Comparison of ENCODE assay signal across 30 cellular contexts in genomic region chr5:90957906-90958305, GRCh38.
"Had no signal": no experiment of that assay in that cellular context is flagged by ENCODE, and none has a peak within 500 bp of the region (broad histone marks: within the 10 kb centered on the region; RNA-seq: fewer than 3 reads in every experiment).

No MANE protein-coding gene starts in this region.

- H3K36me3 Mint-ChIP-seq: activated CD4-positive, alpha-beta memory T cell treated with anti-CD3 and anti-CD28 coated beads for 36 hours; activated naive CD4-positive, alpha-beta T cell treated with anti-CD3 and anti-CD28 coated beads, Interleukin-2, amount 50 U/mL, for 72 hours; activated naive CD8-positive, alpha-beta T cell treated with anti-CD3 and anti-CD28 coated beads for 36 hours had no signal

- ATAC-seq: activated CD8-positive, alpha-beta T cell treated with anti-CD3 and anti-CD28 coated beads for 36 hours; activated naive CD4-positive, alpha-beta T cell treated with anti-CD3 and anti-CD28 coated beads, Interleukin-2, amount 50 U/mL, for 72 hours; body of pancreas had no signal

- H3K4me3 Mint-ChIP-seq: activated B cell treated with CpG ODN at 0.5 μM for 24 hours; activated CD4-positive, alpha-beta memory T cell treated with anti-CD3 and anti-CD28 coated beads for 36 hours; activated CD4-positive, alpha-beta T cell treated with anti-CD3 and anti-CD28 coated beads, Interleukin-2, amount 10 ng/mL, durations not matched to agents 24 days and 14 days; activated CD8-positive, alpha-beta T cell treated with anti-CD3 and anti-CD28 coated beads for 36 hours; activated naive CD4-positive, alpha-beta T cell treated with anti-CD3 and anti-CD28 coated beads for 36 hours; activated naive CD8-positive, alpha-beta T cell treated with anti-CD3 and anti-CD28 coated beads for 36 hours; activated T-cell treated with anti-CD3 and anti-CD28 coated beads, Interleukin-2, amount 50 U/mL, for 24 hours; T-helper 1 cell treated with Interleukin-12 subunit alpha and Interleukin-12 subunit beta and Interleukin-4 antibody, amounts not matched to agents 30 μg/mL and 1 μg/mL, for 36 hours; T-helper 2 cell treated with Interferon-gamma antibody and Interleukin-4, amounts not matched to agents 5 μg/mL and 100 μg/mL, for 36 hours had no signal

- DNase-seq: activated B cell treated with CpG ODN at 0.5 μM for 24 hours; activated CD4-positive, alpha-beta memory T cell treated with anti-CD3 and anti-CD28 coated beads for 36 hours; activated CD4-positive, alpha-beta T cell treated with anti-CD3 and anti-CD28 coated beads for 4 hours; activated CD4-positive, alpha-beta T cell treated with anti-CD3 and anti-CD28 coated beads, Interleukin-2, amount 10 ng/mL, durations not matched to agents 24 days and 14 days; activated CD4-positive, alpha-beta T cell treated with anti-CD3 and anti-CD28 coated beads, Interleukin-2, amount 50 U/mL, for 1 hour; activated CD4-positive, alpha-beta T cell treated with anti-CD3 and anti-CD28 coated beads, Interleukin-2, amount 50 U/mL, for 4 hours; activated CD4-positive, CD25-positive, alpha-beta regulatory T cell treated with anti-CD3 and anti-CD28 coated beads, Interleukin-2, amount 50 U/mL, for 72 hours; activated CD8-positive, alpha-beta memory T cell treated with anti-CD3 and anti-CD28 coated beads, Interleukin-2, amount 50 U/mL, for 48 hours; activated CD8-positive, alpha-beta T cell treated with anti-CD3 and anti-CD28 coated beads for 36 hours; activated effector memory CD4-positive, alpha-beta T cell treated with Interleukin-2 at 50 U/mL for 16 hours; activated gamma-delta T cell treated with Interleukin-2 at 50 U/mL for 16 hours; activated naive CD4-positive, alpha-beta T cell; activated naive CD4-positive, alpha-beta T cell treated with anti-CD3 and anti-CD28 coated beads for 36 hours; activated naive CD4-positive, alpha-beta T cell treated with anti-CD3 and anti-CD28 coated beads, Interleukin-2, amount 50 U/mL, for 16 hours; activated naive CD8-positive, alpha-beta T cell treated with anti-CD3 and anti-CD28 coated beads for 36 hours; activated T-cell treated with anti-CD3 and anti-CD28 coated beads, Interleukin-2, amount 50 U/mL, for 24 hours; activated T-cell treated with anti-CD3 and anti-CD28 coated beads, Interleukin-2, amount 50 U/mL, for 48 hours; adrenal gland; amniotic stem cell; aorta; brain microvascular endothelial cell; central memory CD4-positive, alpha-beta T cell; T-helper 1 cell; T-helper 2 cell; T-helper 9 cell had no signal

- H3K9me3 Mint-ChIP-seq: activated B cell treated with CpG ODN at 0.5 μM for 24 hours; activated CD4-positive, alpha-beta memory T cell treated with anti-CD3 and anti-CD28 coated beads for 36 hours; activated CD4-positive, alpha-beta T cell treated with anti-CD3 and anti-CD28 coated beads, Interleukin-2, amount 10 ng/mL, durations not matched to agents 24 days and 14 days; activated CD8-positive, alpha-beta T cell treated with anti-CD3 and anti-CD28 coated beads for 36 hours; activated naive CD4-positive, alpha-beta T cell treated with anti-CD3 and anti-CD28 coated beads for 36 hours; activated naive CD4-positive, alpha-beta T cell treated with anti-CD3 and anti-CD28 coated beads, Interleukin-2, amount 50 U/mL, for 72 hours; activated naive CD8-positive, alpha-beta T cell treated with anti-CD3 and anti-CD28 coated beads for 36 hours; activated T-cell treated with anti-CD3 and anti-CD28 coated beads, Interleukin-2, amount 50 U/mL, for 24 hours; activated T-helper 2 cell treated with anti-CD3 and anti-CD28 coated beads, Interferon-gamma antibody, Interleukin-2, Interleukin-4, amounts not matched to agents 10 μg/mL and 5 μg/mL and 100 μg/mL, durations not matched to agents 14 hours and 24 hours and 36 hours; T-helper 1 cell treated with Interleukin-12 subunit alpha and Interleukin-12 subunit beta and Interleukin-4 antibody, amounts not matched to agents 30 μg/mL and 1 μg/mL, for 36 hours; T-helper 2 cell treated with Interferon-gamma antibody and Interleukin-4, amounts not matched to agents 5 μg/mL and 100 μg/mL, for 36 hours had no signal

- H3K27ac Mint-ChIP-seq: activated B cell treated with CpG ODN at 0.5 μM for 24 hours; activated CD4-positive, alpha-beta memory T cell treated with anti-CD3 and anti-CD28 coated beads for 36 hours; activated CD4-positive, alpha-beta T cell treated with anti-CD3 and anti-CD28 coated beads, Interleukin-2, amount 10 ng/mL, durations not matched to agents 24 days and 14 days; activated CD8-positive, alpha-beta T cell treated with anti-CD3 and anti-CD28 coated beads for 36 hours; activated naive CD4-positive, alpha-beta T cell treated with anti-CD3 and anti-CD28 coated beads for 36 hours; activated naive CD4-positive, alpha-beta T cell treated with anti-CD3 and anti-CD28 coated beads, Interleukin-2, amount 50 U/mL, for 72 hours; activated naive CD8-positive, alpha-beta T cell treated with anti-CD3 and anti-CD28 coated beads for 36 hours; activated T-cell treated with anti-CD3 and anti-CD28 coated beads, Interleukin-2, amount 50 U/mL, for 24 hours; activated T-helper 2 cell treated with anti-CD3 and anti-CD28 coated beads, Interferon-gamma antibody, Interleukin-2, Interleukin-4, amounts not matched to agents 10 μg/mL and 5 μg/mL and 100 μg/mL, durations not matched to agents 14 hours and 24 hours and 36 hours; T-helper 1 cell treated with Interleukin-12 subunit alpha and Interleukin-12 subunit beta and Interleukin-4 antibody, amounts not matched to agents 30 μg/mL and 1 μg/mL, for 36 hours; T-helper 2 cell treated with Interferon-gamma antibody and Interleukin-4, amounts not matched to agents 5 μg/mL and 100 μg/mL, for 36 hours had no signal

- H3K4me1 Mint-ChIP-seq: activated B cell treated with CpG ODN at 0.5 μM for 24 hours had no signal

- H3K27me3 Mint-ChIP-seq: activated B cell treated with CpG ODN at 0.5 μM for 24 hours had no signal
